9 cellular contexts compared by ENCODE assay signal in genomic region chr4:168864831-168865541, GRCh38.
DNase-seq lines count a peak whose midpoint lies in the region; ATAC-seq and TF ChIP-seq lines count a peak whose summit lies in the region.
"Had no signal": no experiment of that assay in that cellular context is flagged by ENCODE, and none has a peak within 500 bp of the region (broad histone marks: within the 10 kb centered on the region; RNA-seq: fewer than 3 reads in every experiment).

No MANE protein-coding gene starts in this region.

- intact Hi-C loops in activated CD4-positive, alpha-beta memory T cell treated with anti-CD3 and anti-CD28 coated beads for 36 hours (cut with micrococcal nuclease) = loop anchor here (1.0 to 10.0 kb wide), 4 partner anchors 14 to 380 kb away; partner anchors contain the start of gene DDX60L
- intact Hi-C loops in left ventricle myocardium inferior (cut with micrococcal nuclease) = no loop called here

- H3K27ac ChIP-seq in H9 (ENCODE audit: insufficient read length, low read depth, low read length) (peak overlapping the region; percentile 10), left ventricle myocardium inferior (replicated peaks) (peak overlapping the region; percentile 1)

- no peak overlapping the region for H3K23ac ChIP-seq in H9 (ENCODE audit: insufficient read length, low read depth, low read length)

- no peaks in the 10 kb centered on the region for H3K27me3 Mint-ChIP-seq in H9 (ENCODE audit: low read depth)
- peaks cover 14% of the 10 kb centered on the region for H3K27me3 Mint-ChIP-seq in activated CD4-positive, alpha-beta memory T cell treated with anti-CD3 and anti-CD28 coated beads for 36 hours

- no peak overlapping the region for H2AK5ac ChIP-seq in H9 (ENCODE audit: insufficient read length, low read length)

- no peak overlapping the region for H4K5ac ChIP-seq in H9 (ENCODE audit: insufficient read length, low read depth, low read length)

- H2BK12ac ChIP-seq in H9 (ENCODE audit: insufficient read length, low read depth, low read length) = no peak overlapping the region

- H3K4me1 ChIP-seq in H9 (ENCODE audit: insufficient read depth, low read length) (peaks cover 5% of the 10 kb centered on the region), left ventricle myocardium inferior (peaks cover 95% of the 10 kb centered on the region)

- H2BK5ac ChIP-seq in H9 (ENCODE audit: insufficient read length, low read length) = no peak overlapping the region

- H3K9ac ChIP-seq in H9 (ENCODE audit: extremely low read depth, insufficient read length, low read length) = no peak overlapping the region

- no peak overlapping the region for H3K56ac ChIP-seq in H9 (ENCODE audit: insufficient read length, low read depth, low read length)

- no peak overlapping the region for H4K91ac ChIP-seq in H9 (ENCODE audit: insufficient read length, low read depth, low read length)

- H3K23me2 ChIP-seq in H9 (ENCODE audit: insufficient read length, low read depth, low read length, poor library complexity, severe bottlenecking) = no peaks in the 10 kb centered on the region

- no peak overlapping the region for H3K18ac ChIP-seq in H9 (ENCODE audit: insufficient read length, low read depth, low read length)

- H3T11ph ChIP-seq in H9 (ENCODE audit: low read length) = no peak overlapping the region

- no peak overlapping the region for H2AFZ ChIP-seq in H9 (ENCODE audit: low read length)

- H3K27me3 ChIP-seq in H9 (ENCODE audit: insufficient read depth, low read length) (no peaks in the 10 kb centered on the region; the same call in 1 of the 2 replicates), left ventricle myocardium inferior (ENCODE audit: low read depth) (no peaks in the 10 kb centered on the region)

- no peak overlapping the region for H4K8ac ChIP-seq in H9 (replicated peaks; ENCODE audit: insufficient read length, low read depth, low read length)

- H3K27ac Mint-ChIP-seq in H9 = peak overlapping the region in 2 of 3 experiments; percentile 71 to 80; a peak in 3 of 7 replicates
- peak overlapping the region; percentile 80 for H3K27ac Mint-ChIP-seq in activated CD4-positive, alpha-beta memory T cell treated with anti-CD3 and anti-CD28 coated beads for 36 hours

- no CpG with 5 or more reads among the region's 5 CpGs for WGBS in H9 (ENCODE audit: extremely low coverage, insufficient read length, low lambda C conversion rate)

- no peak overlapping the region for H3K4me2 ChIP-seq in H9 (ENCODE audit: insufficient read depth, insufficient read length, low read length)

- no peak overlapping the region for H2BK20ac ChIP-seq in H9 (ENCODE audit: low read depth, low read length, poor library complexity, severe bottlenecking)

- 0 out of 7 replicates have a peak, but pooled peaks cover 0 to 4% (median 0%) of the 10 kb centered on the region in 3 experiments for H3K36me3 Mint-ChIP-seq in H9 (ENCODE audit: insufficient read depth in 1 of 3, low read depth in 3 of 3)
- H3K36me3 Mint-ChIP-seq in activated CD4-positive, alpha-beta memory T cell treated with anti-CD3 and anti-CD28 coated beads for 36 hours = peaks cover 2% of the 10 kb centered on the region

- H3K79me2 ChIP-seq in H9 (ENCODE audit: insufficient read depth, low read length) = no peaks in the 10 kb centered on the region

- H3K4ac ChIP-seq in H9 (ENCODE audit: low read depth, low read length) = no peak overlapping the region

- H3K36me3 ChIP-seq in left ventricle myocardium inferior = peaks cover 19% of the 10 kb centered on the region

- TF ChIP-seq CTCF in H9 (conservative IDR thresholded peaks at IDR 0.05) = peak; percentile 65
- TF ChIP-seq CTCF in left ventricle myocardium inferior (IDR thresholded peaks at IDR 0.05; ENCODE audit: borderline replicate concordance) = peak; percentile 39

- peaks cover 6 to 20% of the 10 kb centered on the region in 2 experiments for H3K4me1 Mint-ChIP-seq in H9
- peaks cover 43% of the 10 kb centered on the region for H3K4me1 Mint-ChIP-seq in activated CD4-positive, alpha-beta memory T cell treated with anti-CD3 and anti-CD28 coated beads for 36 hours (ENCODE audit: low read depth)

- H2BK120ac ChIP-seq in H9 (ENCODE audit: low read depth, low read length, poor library complexity, severe bottlenecking) = no peak overlapping the region

- no peak overlapping the region for H3K4me3 Mint-ChIP-seq in H9
- no peak overlapping the region for H3K4me3 Mint-ChIP-seq in activated CD4-positive, alpha-beta memory T cell treated with anti-CD3 and anti-CD28 coated beads for 36 hours

- no peak for ATAC-seq in HG03139 (IDR thresholded peaks at IDR 0.05; ENCODE audit: unreplicated experiment)

- no peak overlapping the region for H2BK15ac ChIP-seq in H9 (ENCODE audit: low read depth, low read length)

- H3K14ac ChIP-seq in H9 (ENCODE audit: insufficient read depth, low read length) = no peak overlapping the region

- H3K4me3 ChIP-seq in left ventricle myocardium inferior = no peak overlapping the region

- DNase-seq in H9 (peak; percentile 57), left ventricle myocardium inferior (no peak), stromal cell of bone marrow (ENCODE audit: low read depth) (peak; percentile 44), KG1 (lab: John Stamatoyannopoulos, UW) (no peak), NCI-H2107 (lab: John Stamatoyannopoulos, UW) (no peak), COLO668 (lab: John Stamatoyannopoulos, UW; ENCODE audit: unreplicated experiment) (no peak)
- DNase-seq in activated CD4-positive, alpha-beta memory T cell treated with anti-CD3 and anti-CD28 coated beads for 36 hours = no peak
- DNase-seq: activated naive CD4-positive, alpha-beta T cell treated with Interleukin-2 at 50 U/mL for 16 hours had no signal

- H4K20me1 ChIP-seq in H9 (ENCODE audit: control insufficient read depth, insufficient read depth, insufficient read length) = no peaks in the 10 kb centered on the region

- no peaks in the 10 kb centered on the region; a peak in 1 of 5 replicates for H3K9me3 Mint-ChIP-seq in H9
- H3K9me3 Mint-ChIP-seq in activated CD4-positive, alpha-beta memory T cell treated with anti-CD3 and anti-CD28 coated beads for 36 hours = no peaks in the 10 kb centered on the region

- CTCF ChIA-PET in activated CD4-positive, alpha-beta memory T cell treated with anti-CD3 and anti-CD28 coated beads for 36 hours (lab: Charles Lee) = no interaction called here

- POLR2A ChIA-PET in activated CD4-positive, alpha-beta memory T cell treated with anti-CD3 and anti-CD28 coated beads for 36 hours (lab: Charles Lee) = interaction anchor here (1.2 to 2.1 kb wide), 3 partner anchors 9 to 140 kb away, joined by 3 to 7 read pairs (median 5); no protein-coding TSS in a partner anchor

- H3K79me1 ChIP-seq in H9 (ENCODE audit: insufficient read depth, low read depth, low read length, poor library complexity, severe bottlenecking) = no peaks in the 10 kb centered on the region

- no peaks in the 10 kb centered on the region for H3K9me3 ChIP-seq in H9 (ENCODE audit: control insufficient read depth, low read depth, low read length)
- no peaks in the 10 kb centered on the region for H3K9me3 ChIP-seq in left ventricle myocardium inferior (replicated peaks)

Comparison
In these comparisons a context has a peak if more than half of its experiments do, and no peak if none do; other contexts are left out.
1. DNase-seq: peak in H9 (single experiment) and stromal cell of bone marrow (single experiment); none in activated CD4-positive, alpha-beta memory T cell treated with anti-CD3 and anti-CD28 coated beads for 36 hours (single experiment), left ventricle myocardium inferior (single experiment), KG1 (single experiment), NCI-H2107 (single experiment) and COLO668 (single experiment).